Comparison of ENCODE assay signal across 16 cellular contexts in genomic region chr17:8916470-8916869, GRCh38. TPM values are rescaled to one million over a fixed set of nuclear protein-coding genes. Genes with fewer than 3 reads are reported as not detected.
DNase-seq lines count a peak whose midpoint lies in the region; ATAC-seq and TF ChIP-seq lines count a peak whose summit lies in the region.
"Had no signal": no experiment of that assay in that cellular context is flagged by ENCODE, and none has a peak within 500 bp of the region (broad histone marks: within the 10 kb centered on the region; RNA-seq: fewer than 3 reads in every experiment).

No MANE protein-coding gene starts in this region.

- intact Hi-C loops in heart right ventricle (cut with DNase I): no loop called here

- H3K4me3 Mint-ChIP-seq in stimulated activated effector memory CD8-positive, alpha-beta T cell treated with anti-CD3 and anti-CD28 coated beads, Interleukin-12 subunit alpha, Interleukin-12 subunit beta, amount 100 ng/mL, for 72 hours: peak overlapping the region; percentile 60

- H3K27ac ChIP-seq in heart right ventricle: peak overlapping the region in 1 of 10 donors; percentile 84

- peak overlapping the region; percentile 94 for H3K27ac Mint-ChIP-seq in stimulated activated effector memory CD8-positive, alpha-beta T cell treated with anti-CD3 and anti-CD28 coated beads, Interleukin-12 subunit alpha, Interleukin-12 subunit beta, amount 100 ng/mL, for 72 hours

- H3K4me1 ChIP-seq in heart right ventricle: peaks cover 0 to 45% (median 0%) of the 10 kb centered on the region in 9 donors
- H3K4me1 ChIP-seq: esophagus squamous epithelium, transverse colon had no signal

- 71 to 73% methylated on average over 4 to 6 of the region's 6 CpGs for WGBS in heart right ventricle, 2 donors

- H3K9me3 ChIP-seq in heart right ventricle: peaks cover 0 to 22% (median 12%) of the 10 kb centered on the region in 11 donors

- peaks cover 0 to 34% (median 23%) of the 10 kb centered on the region in 7 donors for H3K27me3 ChIP-seq in heart right ventricle
- H3K27me3 ChIP-seq: Peyer's patch, transverse colon had no signal

- peaks cover 60% of the 10 kb centered on the region for H3K36me3 Mint-ChIP-seq in stimulated activated effector memory CD8-positive, alpha-beta T cell treated with anti-CD3 and anti-CD28 coated beads, Interleukin-12 subunit alpha, Interleukin-12 subunit beta, amount 100 ng/mL, for 72 hours

- ATAC-seq in heart right ventricle: peak in 6 of 8 donors; percentile 48 to 72 (median 72)
- ATAC-seq in stimulated activated effector memory CD8-positive, alpha-beta T cell treated with anti-CD3 and anti-CD28 coated beads, Interleukin-12 subunit alpha, Interleukin-12 subunit beta, amount 100 ng/mL, for 72 hours: no peak

- H3K36me3 ChIP-seq in heart right ventricle: no peaks in the 10 kb centered on the region
- H3K36me3 ChIP-seq: esophagus squamous epithelium, Peyer's patch, transverse colon had no signal

- TF ChIP-seq CTCF in heart right ventricle (IDR thresholded peaks at IDR 0.05): no peak

- no peak overlapping the region for H3K4me3 ChIP-seq in heart right ventricle
- H3K4me3 ChIP-seq: esophagus squamous epithelium, Peyer's patch, transverse colon had no signal

- H3K9me3 Mint-ChIP-seq in stimulated activated effector memory CD8-positive, alpha-beta T cell treated with anti-CD3 and anti-CD28 coated beads, Interleukin-12 subunit alpha, Interleukin-12 subunit beta, amount 100 ng/mL, for 72 hours: no peaks in the 10 kb centered on the region

- DNase-seq in activated T-cell treated with anti-CD3 and anti-CD28 coated beads, Interleukin-2, amount 50 U/mL, for 48 hours: peak; percentile 13 to 18
- DNase-seq in activated T-cell treated with anti-CD3 and anti-CD28 coated beads, Interleukin-2, amount 50 U/mL, for 1 hour: no peak
- DNase-seq in NOMO-1 treated with dmso at 0.1 percent for 144 hours (lab: John Stamatoyannopoulos, UW; ENCODE audit: unreplicated experiment) (peak; percentile 53), heart right ventricle (no peak), cerebellar nuclear complex (lab: John Stamatoyannopoulos, UW) (no peak), NCI-H82 treated with DMSO at 0.1 percent for 48 hours (lab: John Stamatoyannopoulos, UW; ENCODE audit: unreplicated experiment) (no peak), NCI-H2107 (lab: John Stamatoyannopoulos, UW) (no peak)
- peak in 1 of 2 donors; percentile 47 for DNase-seq in stimulated activated effector memory CD8-positive, alpha-beta T cell treated with anti-CD3 and anti-CD28 coated beads, Interleukin-12 subunit alpha, Interleukin-12 subunit beta, amount 100 ng/mL, for 72 hours (ENCODE audit: low spot score in 2 of 2)
- DNase-seq: esophagus squamous epithelium, NCI-H1092 treated with DMSO at 0.1 percent for 48 hours, Peyer's patch, transverse colon had no signal

- peaks cover 69% of the 10 kb centered on the region for H3K4me1 Mint-ChIP-seq in stimulated activated effector memory CD8-positive, alpha-beta T cell treated with anti-CD3 and anti-CD28 coated beads, Interleukin-12 subunit alpha, Interleukin-12 subunit beta, amount 100 ng/mL, for 72 hours

RNA-seq across cellular contexts. Expression of gene PIK3R6, which starts 49.0 kb away (rescaled TPM):
- total RNA-seq in heart right ventricle: 1 to 10 TPM in 5 of 10 donors, under 1 TPM in 5; 0.32 to 3.4 (median 1.0) TPM
- polyA plus RNA-seq in heart right ventricle: 1 to 10 TPM in 1 of 2 donors, under 1 TPM in 1; 0.58 to 1.5 TPM
- total RNA-seq: chondrocyte, lung microvascular endothelial cell, osteoblast had no signal
- polyA plus RNA-seq: AG04450 had no signal

RNA-seq across cellular contexts. Expression of gene PIK3R5, which starts 49.0 kb away (rescaled TPM):
- total RNA-seq in heart right ventricle: 10 to 100 TPM in 1 of 10 donors, 1 to 10 TPM in 7, under 1 TPM in 2; 0.66 to 10.1 (median 2.4) TPM
- 1 to 10 TPM; 1.4 to 2.0 TPM for polyA plus RNA-seq in heart right ventricle
- total RNA-seq: chondrocyte, lung microvascular endothelial cell had no signal
- polyA plus RNA-seq: AG04450 had no signal

Comparison
In these comparisons a context has a peak if more than half of its experiments do, and no peak if none do; other contexts are left out.
1. DNase-seq: peak in activated T-cell treated with anti-CD3 and anti-CD28 coated beads, Interleukin-2, amount 50 U/mL, for 48 hours (2 of 2) and NOMO-1 treated with dmso at 0.1 percent for 144 hours (single experiment); none in activated T-cell treated with anti-CD3 and anti-CD28 coated beads, Interleukin-2, amount 50 U/mL, for 1 hour (single experiment), heart right ventricle (0 of 2), cerebellar nuclear complex (0 of 2), NCI-H82 treated with DMSO at 0.1 percent for 48 hours (single experiment) and NCI-H2107 (single experiment).